In genomic region chr18:57585846-57586242, GRCh38 we compare ENCODE assay signal across 1 cellular context.
TF ChIP-seq lines count a peak whose summit lies in the region.

No MANE protein-coding gene starts in this region.

TF ChIP-seq in HCT116, 20 proteins besides CTCF, POLR2A, EP300 and RAD21 (continued from another document):
- TF ChIP-seq ATF3 (IDR thresholded peaks at IDR 0.05) (no peak), ZBTB33 (IDR thresholded peaks at IDR 0.05; ENCODE audit: extremely low read depth, insufficient replicate concordance, low read length) (no peak), JUND (IDR thresholded peaks at IDR 0.05) (no peak), EZH2phosphoT487 (IDR thresholded peaks at IDR 0.05; ENCODE audit: borderline replicate concordance) (no peak), CBX3 (IDR thresholded peaks at IDR 0.05; ENCODE audit: low read depth) (no peak), EGR1 (IDR thresholded peaks at IDR 0.05; ENCODE audit: low read depth) (no peak), MAX (IDR thresholded peaks at IDR 0.05) (no peak), ZNF274 (IDR thresholded peaks at IDR 0.05; ENCODE audit: low read depth, low read length) (no peak)
